ENCODE assay signal across 10 cellular contexts in genomic region chr11:44607324-44607962, GRCh38. TPM values are rescaled to one million over a fixed set of nuclear protein-coding genes. Genes with fewer than 3 reads are reported as not detected.
DNase-seq lines count a peak whose midpoint lies in the region; ATAC-seq, FAIRE-seq and TF ChIP-seq lines count a peak whose summit lies in the region.
"Had no signal": no experiment of that assay in that cellular context is flagged by ENCODE, and none has a peak within 500 bp of the region (broad histone marks: within the 10 kb centered on the region; RNA-seq: fewer than 3 reads in every experiment).

No MANE protein-coding gene starts in this region.

- 73 to 75% (median 75%) methylated on average over 6 of the region's 6 CpGs for WGBS in small intestine, 3 donors

- H3K4me1 ChIP-seq in small intestine (ENCODE audit: control insufficient read depth in 2 of 2, insufficient read depth in 1 of 2, low read depth in 1 of 2, low read length in 1 of 2) = no peaks in the 10 kb centered on the region

- H3K9me3 ChIP-seq in small intestine (ENCODE audit: control insufficient read depth, low read depth) = no peaks in the 10 kb centered on the region

- TF ChIP-seq CTCF in VCaP (conservative IDR thresholded peaks at IDR 0.05) (no peak), foreskin fibroblast (IDR thresholded peaks at IDR 0.05; ENCODE audit: low read depth, low read length) (no peak), WTC11 (IDR thresholded peaks at IDR 0.05) (no peak)

- H3K4me3 Mint-ChIP-seq in stimulated activated naive CD8-positive, alpha-beta T cell treated with anti-CD3 and anti-CD28 coated beads, Interleukin-15, amount 100 ng/mL, for 72 hours = peak overlapping the region in 1 of 2 donors; percentile 56
- no peak overlapping the region for H3K4me3 Mint-ChIP-seq in WTC11
- H3K4me3 Mint-ChIP-seq: neural progenitor cell had no signal

- no peak for FAIRE-seq in small intestine (lab: Jason Lieb, UNC)
- FAIRE-seq: HepG2 had no signal

- H3K27me3 Mint-ChIP-seq in stimulated activated naive CD8-positive, alpha-beta T cell treated with anti-CD3 and anti-CD28 coated beads, Interleukin-15, amount 100 ng/mL, for 72 hours = no peaks in the 10 kb centered on the region
- no peaks in the 10 kb centered on the region for H3K27me3 Mint-ChIP-seq in WTC11 (ENCODE audit: low read depth)

- H3K4me3 ChIP-seq in foreskin fibroblast (ENCODE audit: low read depth in 1 of 2, low read length in 2 of 2) = no peak overlapping the region
- no peak overlapping the region for H3K4me3 ChIP-seq in small intestine (ENCODE audit: low read depth in 1 of 2, low read length in 2 of 2)
- H3K4me3 ChIP-seq: neural progenitor cell had no signal

- H3K4me1 Mint-ChIP-seq in stimulated activated naive CD8-positive, alpha-beta T cell treated with anti-CD3 and anti-CD28 coated beads, Interleukin-15, amount 100 ng/mL, for 72 hours = peaks cover 99% of the 10 kb centered on the region
- peaks cover 8% of the 10 kb centered on the region; the same call in 1 of the 2 replicates for H3K4me1 Mint-ChIP-seq in WTC11

- H3K27ac ChIP-seq in VCaP = peak overlapping the region; percentile 50
- H3K27ac ChIP-seq in small intestine (ENCODE audit: low read depth in 1 of 2, low read length in 1 of 2) = no peak overlapping the region
- H3K27ac ChIP-seq: neural progenitor cell had no signal

- no peaks in the 10 kb centered on the region for H3K36me3 Mint-ChIP-seq in WTC11

- CTCF ChIA-PET in WTC11 (lab: Charles Lee) = interaction anchor here (0.6 to 2.0 kb wide), 5 partner anchors 9 to 319 kb away, joined by 3 to 12 read pairs (median 3); no protein-coding TSS in a partner anchor

- no peaks in the 10 kb centered on the region for H3K27me3 ChIP-seq in small intestine (ENCODE audit: control insufficient read depth in 2 of 2, insufficient read depth in 2 of 2, low read length in 2 of 2)
- H3K27me3 ChIP-seq: neural progenitor cell had no signal

- H3K9me3 Mint-ChIP-seq in stimulated activated naive CD8-positive, alpha-beta T cell treated with anti-CD3 and anti-CD28 coated beads, Interleukin-15, amount 100 ng/mL, for 72 hours = no peaks in the 10 kb centered on the region
- no peaks in the 10 kb centered on the region for H3K9me3 Mint-ChIP-seq in WTC11
- H3K9me3 Mint-ChIP-seq: neural progenitor cell had no signal

- POLR2A ChIA-PET in WTC11 (lab: Charles Lee) = interaction anchor here (0.8 kb wide), 1 partner anchor 48 kb away, joined by 3 read pairs; no protein-coding TSS in a partner anchor

- peaks cover 0 to 6% of the 10 kb centered on the region in 2 donors for H3K36me3 ChIP-seq in small intestine (ENCODE audit: control insufficient read depth in 2 of 2, insufficient read depth in 2 of 2, low read length in 2 of 2)
- H3K36me3 ChIP-seq: neural progenitor cell had no signal

- peak; percentile 61 for ATAC-seq in stimulated activated naive CD8-positive, alpha-beta T cell treated with anti-CD3 and anti-CD28 coated beads, Interleukin-15, Interleukin-2, amounts not matched to agents 100 U/mL and 50 U/mL, for 24 hours
- no peak for ATAC-seq in stimulated activated naive CD8-positive, alpha-beta T cell treated with anti-CD3 and anti-CD28 coated beads, Interleukin-15, amount 100 ng/mL, for 72 hours
- ATAC-seq in WTC11 (no peak), HG03520 (IDR thresholded peaks at IDR 0.05; ENCODE audit: unreplicated experiment) (no peak)
- ATAC-seq: HepG2 had no signal

- DNase-seq in stimulated activated naive CD8-positive, alpha-beta T cell treated with anti-CD3 and anti-CD28 coated beads, Interleukin-15, Interleukin-2, amounts not matched to agents 100 U/mL and 50 U/mL, for 24 hours = peak; percentile 50
- no peak for DNase-seq in stimulated activated naive CD8-positive, alpha-beta T cell treated with anti-CD3 and anti-CD28 coated beads, Interleukin-15, amount 100 ng/mL, for 72 hours
- DNase-seq in foreskin fibroblast = peak; percentile 49 to 61
- no peak for DNase-seq in small intestine
- DNase-seq in WTC11 (ENCODE audit: low spot score) = no peak
- no peak for DNase-seq in UCSD-AML1 (lab: John Stamatoyannopoulos, UW; ENCODE audit: unreplicated experiment)

- H3K27ac Mint-ChIP-seq in stimulated activated naive CD8-positive, alpha-beta T cell treated with anti-CD3 and anti-CD28 coated beads, Interleukin-15, amount 100 ng/mL, for 72 hours = peak overlapping the region in 1 of 2 donors; percentile 69
- H3K27ac Mint-ChIP-seq in WTC11 = no peak overlapping the region
- H3K27ac Mint-ChIP-seq: neural progenitor cell had no signal

TF ChIP-seq in WTC11, 78 proteins besides CTCF, POLR2A, EP300 and RAD21 (continues in another document):
- TF ChIP-seq, protein P1, sequence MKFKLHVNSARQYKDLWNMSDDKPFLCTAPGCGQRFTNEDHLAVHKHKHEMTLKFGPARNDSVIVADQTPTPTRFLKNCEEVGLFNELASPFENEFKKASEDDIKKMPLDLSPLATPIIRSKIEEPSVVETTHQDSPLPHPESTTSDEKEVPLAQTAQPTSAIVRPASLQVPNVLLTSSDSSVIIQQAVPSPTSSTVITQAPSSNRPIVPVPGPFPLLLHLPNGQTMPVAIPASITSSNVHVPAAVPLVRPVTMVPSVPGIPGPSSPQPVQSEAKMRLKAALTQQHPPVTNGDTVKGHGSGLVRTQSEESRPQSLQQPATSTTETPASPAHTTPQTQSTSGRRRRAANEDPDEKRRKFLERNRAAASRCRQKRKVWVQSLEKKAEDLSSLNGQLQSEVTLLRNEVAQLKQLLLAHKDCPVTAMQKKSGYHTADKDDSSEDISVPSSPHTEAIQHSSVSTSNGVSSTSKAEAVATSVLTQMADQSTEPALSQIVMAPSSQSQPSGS (CRISPR knock-in tag; IDR thresholded peaks at IDR 0.05; ENCODE audit: borderline replicate concordance, low read depth) = no peak
- TF ChIP-seq JUN (CRISPR knock-in tag; IDR thresholded peaks at IDR 0.05) = no peak
- TF ChIP-seq E2F4 (CRISPR knock-in tag; IDR thresholded peaks at IDR 0.05; ENCODE audit: borderline replicate concordance, low read depth) = no peak
- no peak for TF ChIP-seq ZNF317 (CRISPR knock-in tag; IDR thresholded peaks at IDR 0.05; ENCODE audit: borderline replicate concordance, low read depth)
- TF ChIP-seq USF2 (CRISPR knock-in tag; IDR thresholded peaks at IDR 0.05) = no peak
- TF ChIP-seq MYBL2 (CRISPR knock-in tag; IDR thresholded peaks at IDR 0.05) = no peak
- TF ChIP-seq, protein P2, sequence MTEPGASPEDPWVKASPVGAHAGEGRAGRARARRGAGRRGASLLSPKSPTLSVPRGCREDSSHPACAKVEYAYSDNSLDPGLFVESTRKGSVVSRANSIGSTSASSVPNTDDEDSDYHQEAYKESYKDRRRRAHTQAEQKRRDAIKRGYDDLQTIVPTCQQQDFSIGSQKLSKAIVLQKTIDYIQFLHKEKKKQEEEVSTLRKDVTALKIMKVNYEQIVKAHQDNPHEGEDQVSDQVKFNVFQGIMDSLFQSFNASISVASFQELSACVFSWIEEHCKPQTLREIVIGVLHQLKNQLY (CRISPR knock-in tag; IDR thresholded peaks at IDR 0.05) = no peak
- no peak for TF ChIP-seq ZNF121 (CRISPR knock-in tag; IDR thresholded peaks at IDR 0.05)
- TF ChIP-seq, protein P3, sequence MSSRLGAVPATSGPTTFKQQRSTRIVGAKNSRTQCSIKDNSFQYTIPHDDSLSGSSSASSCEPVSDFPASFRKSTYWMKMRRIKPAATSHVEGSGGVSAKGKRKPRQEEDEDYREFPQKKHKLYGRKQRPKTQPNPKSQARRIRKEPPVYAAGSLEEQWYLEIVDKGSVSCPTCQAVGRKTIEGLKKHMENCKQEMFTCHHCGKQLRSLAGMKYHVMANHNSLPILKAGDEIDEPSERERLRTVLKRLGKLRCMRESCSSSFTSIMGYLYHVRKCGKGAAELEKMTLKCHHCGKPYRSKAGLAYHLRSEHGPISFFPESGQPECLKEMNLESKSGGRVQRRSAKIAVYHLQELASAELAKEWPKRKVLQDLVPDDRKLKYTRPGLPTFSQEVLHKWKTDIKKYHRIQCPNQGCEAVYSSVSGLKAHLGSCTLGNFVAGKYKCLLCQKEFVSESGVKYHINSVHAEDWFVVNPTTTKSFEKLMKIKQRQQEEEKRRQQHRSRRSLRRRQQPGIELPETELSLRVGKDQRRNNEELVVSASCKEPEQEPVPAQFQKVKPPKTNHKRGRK (CRISPR knock-in tag; IDR thresholded peaks at IDR 0.05; ENCODE audit: borderline replicate concordance) = no peak
- no peak for TF ChIP-seq ZNF425 (CRISPR knock-in tag; conservative IDR thresholded peaks at IDR 0.05)
- TF ChIP-seq GRHL2 (CRISPR knock-in tag; IDR thresholded peaks at IDR 0.05; ENCODE audit: insufficient replicate concordance, severe bottlenecking) = no peak

RNA-seq across cellular contexts. Expression of gene CD82, which starts 42.0 kb away (rescaled TPM):
- polyA plus RNA-seq in small intestine = 10 to 100 TPM; 24.2 to 89.2 (median 50.5) TPM
- total RNA-seq in WTC11 (2021) = 15.5 to 19.8 TPM (median 19.3 TPM) in 3 replicates
- total RNA-seq: HepG2 had no signal

Comparison
In these comparisons a context has a peak if more than half of its experiments do, and no peak if none do; other contexts are left out.
1. DNase-seq: peak in stimulated activated naive CD8-positive, alpha-beta T cell treated with anti-CD3 and anti-CD28 coated beads, Interleukin-15, Interleukin-2, amounts not matched to agents 100 U/mL and 50 U/mL, for 24 hours (single experiment) and foreskin fibroblast (2 of 2); none in stimulated activated naive CD8-positive, alpha-beta T cell treated with anti-CD3 and anti-CD28 coated beads, Interleukin-15, amount 100 ng/mL, for 72 hours (0 of 2), small intestine (single experiment), WTC11 (single experiment) and UCSD-AML1 (single experiment).